10 cellular contexts compared by ENCODE assay signal in the genomic region with DNA sequence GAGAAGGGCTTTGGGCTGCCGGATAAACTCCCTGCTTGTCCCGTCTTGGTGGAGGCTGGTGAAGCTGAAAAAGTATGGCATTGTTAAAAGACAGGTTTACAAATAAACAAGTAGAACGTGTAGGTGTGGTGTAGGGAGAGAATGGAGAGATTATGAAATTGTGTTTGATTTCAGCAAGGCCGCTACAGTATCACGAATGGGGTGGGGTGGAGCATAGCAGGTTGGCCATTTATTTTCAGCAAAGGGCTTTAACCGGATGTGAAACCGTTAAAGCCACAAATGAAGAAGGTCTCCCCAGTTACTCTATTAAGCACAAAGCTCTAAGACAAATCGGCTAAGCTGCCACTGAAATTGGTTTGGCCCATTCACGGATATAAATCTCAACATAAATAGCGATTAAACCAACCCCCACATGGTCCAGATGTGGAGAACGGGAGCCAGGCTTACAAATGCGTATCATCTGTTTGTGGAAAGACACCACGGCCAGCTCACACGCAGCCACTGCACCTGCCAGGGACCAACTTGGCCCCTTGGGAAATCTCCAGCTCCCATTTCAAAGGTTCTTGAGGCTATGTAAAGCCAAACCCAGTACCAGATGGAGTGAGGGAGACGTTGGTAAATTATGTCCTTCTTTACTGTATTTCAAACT.
DNase-seq lines count a peak whose midpoint lies in the region; ATAC-seq, FAIRE-seq and TF ChIP-seq lines count a peak whose summit lies in the region.
"Had no signal": no experiment of that assay in that cellular context is flagged by ENCODE, and none has a peak within 500 bp of the region (broad histone marks: within the 10 kb centered on the region; RNA-seq: fewer than 3 reads in every experiment).

No MANE protein-coding gene starts in this region.

- peak; percentile 81 for DNase-seq in NCI-H2107 treated with DMSO at 0.1 percent for 48 hours (lab: John Stamatoyannopoulos, UW; ENCODE audit: unreplicated experiment)
- DNase-seq in D721Med (ENCODE audit: insufficient read length, low spot score): no peak
- DNase-seq in activated CD4-positive, alpha-beta T cell treated with anti-CD3 and anti-CD28 coated beads, Interleukin-2, amount 10 ng/mL, durations not matched to agents 7 days and 5 days: no peak
- no peak for DNase-seq in activated CD4-positive, alpha-beta T cell treated with anti-CD3 and anti-CD28 coated beads for 48 hours
- DNase-seq in SK-N-DZ (ENCODE audit: low spot score): no peak

- POLR2A ChIA-PET in activated CD4-positive, alpha-beta T cell treated with anti-CD3 and anti-CD28 coated beads, Interleukin-2, amount 10 ng/mL, durations not matched to agents 7 days and 5 days (lab: Charles Lee): no interaction called here

- peaks cover 0 to 7% of the 10 kb centered on the region in 2 donors for H3K4me1 ChIP-seq in mucosa of rectum (ENCODE audit: control insufficient read depth in 2 of 2, insufficient read depth in 2 of 2, low read length in 2 of 2)

- H3K9ac ChIP-seq in mucosa of rectum (ENCODE audit: low read depth in 1 of 2, low read length in 2 of 2): no peak overlapping the region

- H3K27me3 Mint-ChIP-seq in activated CD4-positive, alpha-beta T cell treated with anti-CD3 and anti-CD28 coated beads, Interleukin-2, amount 10 ng/mL, durations not matched to agents 7 days and 5 days: no peaks in the 10 kb centered on the region

- H3K4me3 ChIP-seq in mucosa of rectum (ENCODE audit: low read length in 2 of 2): no peak overlapping the region

- CTCF ChIA-PET in activated CD4-positive, alpha-beta T cell treated with anti-CD3 and anti-CD28 coated beads, Interleukin-2, amount 10 ng/mL, durations not matched to agents 7 days and 5 days (lab: Charles Lee): interaction anchor here (1.1 to 1.9 kb wide), 2 partner anchors 10 to 46 kb away, joined by 3 to 9 read pairs; no protein-coding TSS in a partner anchor

- no peak for TF ChIP-seq CTCF in D721Med (IDR thresholded peaks at IDR 0.05; ENCODE audit: insufficient read depth, missing control alignments)

- peaks cover 43% of the 10 kb centered on the region for H3K36me3 Mint-ChIP-seq in activated CD4-positive, alpha-beta T cell treated with anti-CD3 and anti-CD28 coated beads, Interleukin-2, amount 10 ng/mL, durations not matched to agents 7 days and 5 days (ENCODE audit: low read depth)

- H3K9me3 Mint-ChIP-seq in activated CD4-positive, alpha-beta T cell treated with anti-CD3 and anti-CD28 coated beads, Interleukin-2, amount 10 ng/mL, durations not matched to agents 7 days and 5 days: no peaks in the 10 kb centered on the region

- peaks cover 31 to 33% of the 10 kb centered on the region in 2 donors for H3K36me3 ChIP-seq in mucosa of rectum (ENCODE audit: control insufficient read depth in 2 of 2, insufficient read depth in 2 of 2, low read length in 2 of 2)

- no peak overlapping the region for H3K4me3 Mint-ChIP-seq in activated CD4-positive, alpha-beta T cell treated with anti-CD3 and anti-CD28 coated beads, Interleukin-2, amount 10 ng/mL, durations not matched to agents 7 days and 5 days

- H3K4me1 Mint-ChIP-seq in activated CD4-positive, alpha-beta T cell treated with anti-CD3 and anti-CD28 coated beads, Interleukin-2, amount 10 ng/mL, durations not matched to agents 7 days and 5 days: peaks cover 18% of the 10 kb centered on the region

- ATAC-seq in GM18517 (IDR thresholded peaks at IDR 0.05; ENCODE audit: unreplicated experiment): peak; percentile 49
- peak; percentile 47 for ATAC-seq in HG02610 (IDR thresholded peaks at IDR 0.05; ENCODE audit: unreplicated experiment)

- H3K27ac Mint-ChIP-seq in activated CD4-positive, alpha-beta T cell treated with anti-CD3 and anti-CD28 coated beads, Interleukin-2, amount 10 ng/mL, durations not matched to agents 7 days and 5 days: no peak overlapping the region

- H3K9me3 ChIP-seq in mucosa of rectum (ENCODE audit: control insufficient read depth in 2 of 2, low read length in 2 of 2): no peaks in the 10 kb centered on the region

- no peaks in the 10 kb centered on the region for H3K27me3 ChIP-seq in mucosa of rectum (ENCODE audit: control insufficient read depth in 2 of 2, insufficient read depth in 2 of 2, low read length in 2 of 2)

- FAIRE-seq in D721Med (lab: Jason Lieb, UNC): no peak
- FAIRE-seq: colon, H1 had no signal

- peak overlapping the region; percentile 9 to 32 for H3K27ac ChIP-seq in mucosa of rectum (ENCODE audit: low read depth in 2 of 2, low read length in 2 of 2)
